Comparison of ENCODE assay signal across 26 cellular contexts in the genomic region with DNA sequence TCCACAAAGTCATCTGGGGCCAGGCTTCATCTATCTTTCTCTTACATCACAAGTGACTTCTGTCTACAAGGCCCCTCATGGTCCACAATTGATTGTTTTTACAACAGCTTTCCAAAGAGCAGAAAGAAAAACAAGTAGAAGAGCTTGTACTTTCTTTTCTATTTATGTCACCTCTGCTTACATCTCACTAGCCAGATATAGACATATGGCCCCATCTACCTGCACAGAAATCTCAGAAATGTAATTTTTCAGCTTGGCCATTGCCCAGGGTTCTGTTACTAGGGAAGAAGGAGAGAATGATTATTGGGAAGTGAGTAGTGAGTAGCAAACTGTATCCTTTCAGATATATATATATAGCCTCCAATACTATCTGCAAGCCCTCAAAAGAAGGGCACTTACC.
DNase-seq lines count a peak whose midpoint lies in the region; ATAC-seq and TF ChIP-seq lines count a peak whose summit lies in the region.
"Had no signal": no experiment of that assay in that cellular context is flagged by ENCODE, and none has a peak within 500 bp of the region (broad histone marks: within the 10 kb centered on the region; RNA-seq: fewer than 3 reads in every experiment).

No MANE protein-coding gene starts in this region.

- no peaks in the 10 kb centered on the region for H3K27me3 Mint-ChIP-seq in naive B cell
- H3K27me3 Mint-ChIP-seq: CD4-positive, alpha-beta T cell; T-helper 17 cell had no signal

- no peaks in the 10 kb centered on the region for H3K27me3 ChIP-seq in OCI-LY1 (ENCODE audit: insufficient read depth, low read length)
- H3K27me3 ChIP-seq: BLaER1 treated with 17β-estradiol and CSF1 and Interleukin-3, amounts not matched to agents 10 nM and 100 nM; Peyer's patch had no signal

- peak overlapping the region; percentile 75 to 97 (median 89) for H3K27ac Mint-ChIP-seq in naive B cell
- H3K27ac Mint-ChIP-seq: CD4-positive, alpha-beta T cell; T-helper 17 cell had no signal

- H3K9ac ChIP-seq in OCI-LY1 (ENCODE audit: low read length), result no peak overlapping the region
- H3K9ac ChIP-seq: BLaER1 treated with 17β-estradiol and CSF1 and Interleukin-3, amounts not matched to agents 10 nM and 100 nM; GM23248; KMS-11; SK-N-SH had no signal

- H3K4me3 Mint-ChIP-seq in naive B cell, result peak overlapping the region in 5 of 8 donors; percentile 11 to 86 (median 26)
- H3K4me3 Mint-ChIP-seq: CD4-positive, alpha-beta T cell; T-helper 17 cell had no signal

- no peak for DNase-seq in GM10266 (ENCODE audit: extremely low spot score)
- DNase-seq in naive B cell, result no peak
- DNase-seq in NCI-H774 (lab: John Stamatoyannopoulos, UW), result no peak
- no peak for DNase-seq in SIG-M5 (lab: John Stamatoyannopoulos, UW)
- DNase-seq: CD4-positive, alpha-beta T cell; DMS53; GM23248; H7; IMR-90; NCI-H1092 treated with DMSO at 0.1 percent for 48 hours; NCI-H1436; NCI-H187; NCI-H2171 treated with DMSO at 0.1 percent for 48 hours; NCI-H345; NCI-H510A treated with DMSO at 0.1 percent for 48 hours; NCI-H82; Peyer's patch; SK-N-SH; T-helper 17 cell; T1000 had no signal

- no peaks in the 10 kb centered on the region for H4K20me1 ChIP-seq in OCI-LY1 (ENCODE audit: insufficient read depth, low read length)
- H4K20me1 ChIP-seq: BLaER1 treated with 17β-estradiol and CSF1 and Interleukin-3, amounts not matched to agents 10 nM and 100 nM had no signal

- H3K79me2 ChIP-seq in OCI-LY1 (ENCODE audit: insufficient read depth, low read length), result no peaks in the 10 kb centered on the region

- no peaks in the 10 kb centered on the region for H3K9me3 ChIP-seq in OCI-LY1 (ENCODE audit: low read length)
- H3K9me3 ChIP-seq: Peyer's patch, SK-N-SH had no signal

- peak; percentile 28 for ATAC-seq in GM18867 (IDR thresholded peaks at IDR 0.05; ENCODE audit: unreplicated experiment)
- peak in 1 of 2 donors; percentile 34 for ATAC-seq in naive B cell (ENCODE audit: low read depth in 2 of 2)
- no peak for ATAC-seq in HG03469 (IDR thresholded peaks at IDR 0.05; ENCODE audit: unreplicated experiment)
- no peak for ATAC-seq in HG02610 (IDR thresholded peaks at IDR 0.05; ENCODE audit: unreplicated experiment)
- ATAC-seq: T-helper 17 cell had no signal

- no peak overlapping the region for H3K4me3 ChIP-seq in OCI-LY1 (ENCODE audit: low read depth, low read length, poor library complexity, severe bottlenecking)
- H3K4me3 ChIP-seq: BLaER1 treated with 17β-estradiol and CSF1 and Interleukin-3, amounts not matched to agents 10 nM and 100 nM; GM23248; Peyer's patch had no signal

- no peak overlapping the region for H2AFZ ChIP-seq in OCI-LY1 (ENCODE audit: low read length)
- H2AFZ ChIP-seq: GM23248 had no signal

- peaks cover 4% of the 10 kb centered on the region; the same call in 1 of the 2 replicates for H3F3A ChIP-seq in OCI-LY1 (ENCODE audit: insufficient read depth, low read length)

- peak overlapping the region; percentile 7; the same call in 1 of the 2 replicates for H3K4me2 ChIP-seq in OCI-LY1 (ENCODE audit: low read length)
- H3K4me2 ChIP-seq: KMS-11, SK-N-SH had no signal

- peaks cover 5 to 30% (median 16%) of the 10 kb centered on the region in 7 donors for H3K9me3 Mint-ChIP-seq in naive B cell
- H3K9me3 Mint-ChIP-seq: CD4-positive, alpha-beta T cell had no signal

- peak overlapping the region; percentile 31 for H3K27ac ChIP-seq in OCI-LY1 (ENCODE audit: low read depth, low read length, poor library complexity, severe bottlenecking)
- H3K27ac ChIP-seq: BLaER1 treated with 17β-estradiol and CSF1 and Interleukin-3, amounts not matched to agents 10 nM and 100 nM; GM23248; KMS-11; Peyer's patch had no signal

- peaks cover 40 to 83% (median 50%) of the 10 kb centered on the region in 3 donors for H3K4me1 Mint-ChIP-seq in naive B cell
- H3K4me1 Mint-ChIP-seq: T-helper 17 cell had no signal

- TF ChIP-seq CTCF in GM10266 (IDR thresholded peaks at IDR 0.05; ENCODE audit: control insufficient read depth, insufficient read depth, low read depth, missing control alignments) (peak; percentile 9), OCI-LY1 (IDR thresholded peaks at IDR 0.05; ENCODE audit: low read length) (no peak)

- no peaks in the 10 kb centered on the region for H3K9me2 ChIP-seq in OCI-LY1 (ENCODE audit: low read depth, low read length)
- H3K9me2 ChIP-seq: SK-N-SH had no signal

- H3K36me3 ChIP-seq in OCI-LY1 (ENCODE audit: insufficient read depth, low read length), result peaks cover 20% of the 10 kb centered on the region
- H3K36me3 ChIP-seq: Peyer's patch had no signal

- H3K4me1 ChIP-seq in OCI-LY1 (ENCODE audit: insufficient read depth, low read length, severe bottlenecking), result peaks cover 20% of the 10 kb centered on the region
- H3K4me1 ChIP-seq: Peyer's patch had no signal

- H3K36me3 Mint-ChIP-seq in naive B cell, result peaks cover 12% of the 10 kb centered on the region in 2 donors
